Comparison of ENCODE assay signal across 21 cellular contexts in the genomic region with DNA sequence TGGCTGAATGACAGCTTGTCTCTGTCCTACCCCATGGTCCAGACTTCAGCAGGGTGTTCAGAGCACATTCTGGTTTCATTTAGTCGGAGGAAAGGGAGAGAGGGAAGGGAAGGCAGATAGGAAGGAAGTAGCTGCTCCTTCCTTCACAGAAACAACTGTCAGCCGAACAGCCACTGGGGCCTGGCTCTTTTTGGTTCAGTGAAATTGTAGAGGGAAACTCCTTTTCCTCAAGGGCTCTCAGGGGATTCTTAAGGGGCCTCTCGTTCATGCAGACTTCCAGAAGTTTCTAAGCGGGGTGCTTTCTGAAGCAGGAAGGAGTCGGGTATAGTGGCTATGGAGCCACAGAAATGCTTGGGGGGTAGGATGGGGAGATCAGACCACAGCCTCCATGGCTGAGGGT. TPM values are rescaled to one million over a fixed set of nuclear protein-coding genes. Genes with fewer than 3 reads are reported as not detected.
DNase-seq lines count a peak whose midpoint lies in the region; ATAC-seq, FAIRE-seq and TF ChIP-seq lines count a peak whose summit lies in the region.
"Had no signal": no experiment of that assay in that cellular context is flagged by ENCODE, and none has a peak within 500 bp of the region (broad histone marks: within the 10 kb centered on the region; RNA-seq: fewer than 3 reads in every experiment).

No MANE protein-coding gene starts in this region.

- H3K27ac ChIP-seq in BLaER1 treated with 17β-estradiol and CSF1 and Interleukin-3, amounts not matched to agents 10 nM and 100 nM = peak overlapping the region in 2 of 11 experiments; percentile 0 to 38; a peak in 1 of 22 replicates
- H3K27ac ChIP-seq in H1 (ENCODE audit: low read depth, low read length) (no peak overlapping the region), neuronal stem cell (replicated peaks; ENCODE audit: low read length) (no peak overlapping the region)

- no peak for TF ChIP-seq POLR2A in H1 (IDR thresholded peaks at IDR 0.05; ENCODE audit: control extremely low read depth in 1 of 2, low read depth in 2 of 2, low read length in 2 of 2)

- H2BK120ac ChIP-seq in H1 (replicated peaks; ENCODE audit: low read depth, low read length) (no peak overlapping the region), neuronal stem cell (ENCODE audit: low read depth, low read length) (no peak overlapping the region)

- H4K8ac ChIP-seq in H1 (ENCODE audit: extremely low read depth, insufficient read depth, low read length) = no peak overlapping the region
- H4K8ac ChIP-seq in neuronal stem cell (ENCODE audit: low read depth, low read length) = no peak overlapping the region

- no peaks in the 10 kb centered on the region for H3K23me2 ChIP-seq in H1 (ENCODE audit: low read depth, low read length)

- 74% methylated on average over 5 of the region's 5 CpGs; no CpG with 5 or more reads in 1 of the 2 experiments for WGBS in H1 (ENCODE audit: extremely low coverage in 1 of 2, insufficient coverage in 1 of 2, insufficient read length in 1 of 2, insufficient replicate concordance in 2 of 2, low coverage in 1 of 2, low lambda C conversion rate in 2 of 2, missing lambda C conversion rate in 1 of 2), 2 experiments
- WGBS in neuronal stem cell (ENCODE audit: extremely low coverage in 2 of 2, insufficient read length in 2 of 2, insufficient replicate concordance in 1 of 2), 2 donors = no CpG with 5 or more reads among the region's 5 CpGs

- CTCF ChIA-PET in H1 (lab: Charles Lee; ENCODE audit: partially characterized antibody) = interaction anchor here (1.1 to 2.7 kb wide), 6 partner anchors 34 to 568 kb away, joined by 4 to 11 read pairs (median 6); a partner anchor contains a TSS

- no peak overlapping the region for H2AFZ ChIP-seq in H1 (ENCODE audit: low read length)
- H2AFZ ChIP-seq in neuronal stem cell (ENCODE audit: low read length) = no peak overlapping the region

- no peak for TF ChIP-seq CTCF in H1 (IDR thresholded peaks at IDR 0.05; ENCODE audit: control extremely low read depth in 1 of 3, insufficient read depth in 1 of 3, low read depth in 1 of 3, low read length in 3 of 3)

- DNase-seq in DMS79 treated with DMSO at 0.1 percent for 48 hours (lab: John Stamatoyannopoulos, UW) (peak; percentile 60), H1 (ENCODE audit: low read depth in 1 of 2, low spot score in 2 of 2) (peak in 1 of 2 experiments; percentile 37), neuronal stem cell (ENCODE audit: low spot score) (no peak)
- DNase-seq: ACHN; BE2C; Calu3; CD8-positive, alpha-beta T cell; DMS53; GDM1; GOT3; IMR-90 had no signal

- H2BK12ac ChIP-seq in H1 (ENCODE audit: low read depth, low read length) (no peak overlapping the region), neuronal stem cell (ENCODE audit: low read length) (no peak overlapping the region)

- H3K79me1 ChIP-seq in H1 (ENCODE audit: low read depth, low read length) (no peaks in the 10 kb centered on the region), neuronal stem cell (ENCODE audit: low read depth, low read length) (peaks cover 2% of the 10 kb centered on the region)

- H2BK5ac ChIP-seq in H1 (ENCODE audit: low read depth, low read length) = 0 out of 2 replicates have a peak overlapping the region, but pooled peaks have one; percentile 31
- no peak overlapping the region for H2BK5ac ChIP-seq in neuronal stem cell (ENCODE audit: low read length)

- no peaks in the 10 kb centered on the region for H3K27me3 ChIP-seq in BLaER1 treated with 17β-estradiol and CSF1 and Interleukin-3, amounts not matched to agents 10 nM and 100 nM
- H3K27me3 ChIP-seq in H1 (replicated peaks in 1 of 4; ENCODE audit: control insufficient read depth in 3 of 4, extremely low read depth in 1 of 4, insufficient read depth in 3 of 4, low read length in 3 of 4) (no peaks in the 10 kb centered on the region), neuronal stem cell (ENCODE audit: control insufficient read depth in 3 of 3, insufficient read depth in 3 of 3, low read depth in 1 of 3, low read length in 3 of 3) (no peaks in the 10 kb centered on the region)
- H3K27me3 ChIP-seq: BE2C had no signal

- no peak overlapping the region for H3K56ac ChIP-seq in H1 (replicated peaks; ENCODE audit: insufficient read length, low read depth, low read length)

- ATAC-seq in HG03280 (IDR thresholded peaks at IDR 0.05; ENCODE audit: unreplicated experiment) (no peak), GM19452 (IDR thresholded peaks at IDR 0.05; ENCODE audit: unreplicated experiment) (no peak), HG03571 (IDR thresholded peaks at IDR 0.05; ENCODE audit: unreplicated experiment) (no peak)
- ATAC-seq: CD8-positive, alpha-beta T cell; K562 had no signal

- H3K79me2 ChIP-seq in H1 (ENCODE audit: control insufficient read depth in 1 of 2, insufficient read depth in 2 of 2, low read length in 2 of 2) = no peaks in the 10 kb centered on the region

- no peak for FAIRE-seq in H1 (lab: Jason Lieb, UNC)
- FAIRE-seq: A204.1, GM12892, GM18507, HTR-8/SVneo, K562 had no signal

- H3K18ac ChIP-seq in H1 (ENCODE audit: extremely low read depth, low read length) (no peak overlapping the region), neuronal stem cell (ENCODE audit: low read length) (peak overlapping the region; percentile 76)

- no peaks in the 10 kb centered on the region for H4K20me1 ChIP-seq in BLaER1 treated with 17β-estradiol and CSF1 and Interleukin-3, amounts not matched to agents 10 nM and 100 nM
- H4K20me1 ChIP-seq in H1 (replicated peaks in 1 of 2; ENCODE audit: control insufficient read depth in 1 of 2, insufficient read depth in 2 of 2, low read length in 2 of 2) = no peaks in the 10 kb centered on the region

- peak overlapping the region in 3 of 11 experiments; percentile 12 to 33 (median 29); a peak in 2 of 22 replicates for H3K9ac ChIP-seq in BLaER1 treated with 17β-estradiol and CSF1 and Interleukin-3, amounts not matched to agents 10 nM and 100 nM
- no peak overlapping the region for H3K9ac ChIP-seq in H1 (replicated peaks in 1 of 4; ENCODE audit: extremely low read depth in 1 of 4, low read depth in 3 of 4, low read length in 3 of 4)
- H3K9ac ChIP-seq in neuronal stem cell (ENCODE audit: low read depth, low read length, poor library complexity) = no peak overlapping the region

- H3K9me3 ChIP-seq in BLaER1 treated with 17β-estradiol and CSF1 and Interleukin-3, amounts not matched to agents 10 nM and 100 nM (replicated peaks in 1 of 11) = peaks cover 9 to 24% (median 13%) of the 10 kb centered on the region in 11 experiments
- H3K9me3 ChIP-seq in H1 (ENCODE audit: insufficient read depth in 2 of 2, low read depth in 1 of 2, low read length in 1 of 2) = peaks cover 0 to 4% of the 10 kb centered on the region in 2 experiments; a peak in 2 of 4 replicates
- no peaks in the 10 kb centered on the region for H3K9me3 ChIP-seq in neuronal stem cell (replicated peaks in 1 of 2; ENCODE audit: control insufficient read depth in 2 of 2, insufficient read depth in 1 of 2, low read depth in 1 of 2, low read length in 2 of 2)
- H3K9me3 ChIP-seq: BE2C, HAP-1 had no signal

- no peak overlapping the region; a peak in 1 of 20 replicates for H3K4me3 ChIP-seq in BLaER1 treated with 17β-estradiol and CSF1 and Interleukin-3, amounts not matched to agents 10 nM and 100 nM
- no peak overlapping the region for H3K4me3 ChIP-seq in H1 (ENCODE audit: extremely low read depth in 1 of 4, insufficient read depth in 2 of 4, low read depth in 3 of 4, low read length in 4 of 4)
- H3K4me3 ChIP-seq in neuronal stem cell (ENCODE audit: low read length in 2 of 2) = no peak overlapping the region
- H3K4me3 ChIP-seq: HAP-1, K562 had no signal

- H3K4me2 ChIP-seq in BLaER1 treated with 17β-estradiol and CSF1 and Interleukin-3, amounts not matched to agents 10 nM and 100 nM = peak overlapping the region in 10 of 11 experiments; percentile 7 to 81 (median 65); a peak in 18 of 22 replicates
- no peak overlapping the region for H3K4me2 ChIP-seq in H1 (ENCODE audit: insufficient read depth in 1 of 2, low read depth in 2 of 2, low read length in 2 of 2)
- no peak overlapping the region for H3K4me2 ChIP-seq in neuronal stem cell (ENCODE audit: insufficient read depth, low read length, poor library complexity, severe bottlenecking)

- H3K14ac ChIP-seq in H1 (ENCODE audit: insufficient read length) = no peak overlapping the region
- H3K14ac ChIP-seq in neuronal stem cell (ENCODE audit: low read length) = no peak overlapping the region

- no peak overlapping the region; the same call in 1 of the 2 replicates for H2AK5ac ChIP-seq in H1 (ENCODE audit: low read depth, low read length)
- H2AK5ac ChIP-seq in neuronal stem cell (ENCODE audit: low read depth, low read length) = peak overlapping the region; percentile 46

- no peak overlapping the region for H2BK15ac ChIP-seq in H1 (ENCODE audit: low read length)
- H2BK15ac ChIP-seq in neuronal stem cell (ENCODE audit: low read length) = no peak overlapping the region

- H3K36me3 ChIP-seq in BLaER1 treated with 17β-estradiol and CSF1 and Interleukin-3, amounts not matched to agents 10 nM and 100 nM = no peaks in the 10 kb centered on the region
- H3K36me3 ChIP-seq in H1 (ENCODE audit: control insufficient read depth in 2 of 4, insufficient read depth in 4 of 4, low read length in 3 of 4) (no peaks in the 10 kb centered on the region), neuronal stem cell (replicated peaks in 1 of 2; ENCODE audit: control insufficient read depth in 2 of 2, insufficient read depth in 2 of 2, low read length in 2 of 2) (no peaks in the 10 kb centered on the region)
- H3K36me3 ChIP-seq: BE2C, HAP-1 had no signal

- POLR2A ChIA-PET in H1 (lab: Charles Lee; ENCODE audit: partially characterized antibody) = interaction anchor here (1.1 to 1.3 kb wide), 3 partner anchors 13 to 327 kb away, joined by 3 to 4 read pairs (median 3); a partner anchor contains a TSS

- no peak overlapping the region for H3K23ac ChIP-seq in H1 (ENCODE audit: insufficient read length)
- H3K23ac ChIP-seq in neuronal stem cell (ENCODE audit: low read depth, low read length, poor library complexity) = no peak overlapping the region

- H2BK20ac ChIP-seq in H1 (ENCODE audit: low read length) = no peak overlapping the region; the same call in 1 of the 2 replicates

- H3K4me1 ChIP-seq in BLaER1 treated with 17β-estradiol and CSF1 and Interleukin-3, amounts not matched to agents 10 nM and 100 nM = peaks cover 3 to 23% (median 20%) of the 10 kb centered on the region in 10 experiments; a peak in 16 of 20 replicates
- H3K4me1 ChIP-seq in H1 (replicated peaks in 1 of 4; ENCODE audit: control insufficient read depth in 3 of 4, insufficient read depth in 4 of 4, low read length in 3 of 4) (peaks cover under 1 to 8% (median 3%) of the 10 kb centered on the region in 4 experiments; a peak in 5 of 7 replicates), neuronal stem cell (ENCODE audit: control insufficient read depth in 2 of 2, insufficient read depth in 1 of 2, low read depth in 1 of 2, low read length in 2 of 2) (no peaks in the 10 kb centered on the region)
- H3K4me1 ChIP-seq: BE2C, HAP-1 had no signal

- TF ChIP-seq EP300 in H1 (IDR thresholded peaks at IDR 0.05; ENCODE audit: borderline replicate concordance in 1 of 2, low read depth in 2 of 2, low read length in 2 of 2) = no peak

- TF ChIP-seq RAD21 in H1 (IDR thresholded peaks at IDR 0.05 in 1 of 2, conservative IDR thresholded peaks at IDR 0.05 in 1 of 2; ENCODE audit: low read depth in 2 of 2, low read length in 2 of 2) = no peak

- no peak overlapping the region for H4K5ac ChIP-seq in H1 (ENCODE audit: insufficient read length, low read depth, low read length)

- no peak overlapping the region for H3K4ac ChIP-seq in H1 (replicated peaks; ENCODE audit: insufficient read length, low read depth, low read length)
- no peak overlapping the region for H3K4ac ChIP-seq in neuronal stem cell (ENCODE audit: low read length)

- H4K91ac ChIP-seq in H1 (replicated peaks; ENCODE audit: insufficient read length, low read length) = no peak overlapping the region
- no peak overlapping the region for H4K91ac ChIP-seq in neuronal stem cell (ENCODE audit: low read depth, low read length, poor library complexity)

RNA-seq across cellular contexts. Expression of a gene that starts 56.4 kb away (rescaled TPM):
- total RNA-seq in H1 (2021; fragmentation: NEBNext Ultra II Directional; extraction: Animal tissue kit (Norgen Biotek cat#: 25700)) = 3.0 and 3.2 TPM in 2 replicates
- 2.4 and 2.9 TPM in 2 replicates for polyA plus RNA-seq in H1 (2011; rRNA removed)
- 2.7 TPM for polyA plus RNA-seq in H1 (2011; cell fraction: cytosol; rRNA removed)
- 5.3 TPM for polyA plus RNA-seq in H1 (2011; cell fraction: nucleus; rRNA removed)
- 2.9 to 3.5 TPM (median 3.2 TPM) in 4 replicates for polyA plus RNA-seq in H1 (2012, experiment 1 of 2)
- 0.66 TPM for polyA plus RNA-seq in H1 (2012, experiment 2 of 2)
- polyA plus RNA-seq in H1 (2013, experiment 1 of 2) = 3.7 TPM
- 3.8 TPM for polyA plus RNA-seq in H1 (2013, experiment 2 of 2)
- 1.2 and 2.1 TPM in 2 replicates for polyA minus RNA-seq in H1 (2011; rRNA and poly(A)+ RNA removed)
- polyA minus RNA-seq in H1 (2011; cell fraction: cytosol; rRNA and poly(A)+ RNA removed) = 1.7 TPM
- polyA minus RNA-seq in H1 (2011; cell fraction: nucleus; rRNA and poly(A)+ RNA removed) = 4.4 TPM
- 0.38 TPM for polyA plus RNA-seq in neuronal stem cell (2013, experiment 1 of 2)
- 0.22 TPM for polyA plus RNA-seq in neuronal stem cell (2013, experiment 2 of 2)
- total RNA-seq: CD8-positive, alpha-beta T cell had no signal
- polyA plus RNA-seq: K562 had no signal

Comparison
In these comparisons a context has a peak if more than half of its experiments do, and no peak if none do; other contexts are left out.
1. H3K4me2 ChIP-seq: peak in BLaER1 treated with 17β-estradiol and CSF1 and Interleukin-3, amounts not matched to agents 10 nM and 100 nM (10 of 11); none in H1 (0 of 2) and neuronal stem cell (single experiment).